8 cellular contexts compared by ENCODE assay signal in the genomic region with DNA sequence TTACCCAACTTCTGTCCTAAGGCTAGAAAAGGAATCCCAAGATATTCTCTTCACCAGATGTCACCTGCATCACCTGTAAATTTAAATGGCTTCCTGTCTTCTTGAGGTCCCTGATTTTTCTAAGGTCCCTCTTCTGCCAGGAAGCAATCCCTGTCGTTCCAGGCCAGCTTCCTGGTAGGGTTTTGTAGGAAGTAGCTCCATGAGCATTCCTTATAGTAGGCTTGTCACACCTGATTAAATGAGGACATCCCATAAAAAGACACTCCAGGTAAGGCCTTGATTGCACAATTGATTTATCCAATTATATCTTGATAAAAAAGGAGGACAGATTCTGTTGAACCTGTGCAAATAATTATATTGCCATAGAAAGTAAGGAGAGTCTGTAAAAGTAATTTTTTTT. TPM values are rescaled to one million over a fixed set of nuclear protein-coding genes. Genes with fewer than 3 reads are reported as not detected.
"Had no signal": no experiment of that assay in that cellular context is flagged by ENCODE, and none has a peak within 500 bp of the region (broad histone marks: within the 10 kb centered on the region; RNA-seq: fewer than 3 reads in every experiment).

No MANE protein-coding gene starts in this region.

- H3K27ac ChIP-seq: HL-60 had no signal

- ATAC-seq: GM23338 had no signal

- H3K4me3 ChIP-seq: GM23338 had no signal

- DNase-seq: H9, HCEC 1CT, KG1 had no signal

- H3K4me2 ChIP-seq: GM23338 had no signal

- H2AFZ ChIP-seq: GM23338 had no signal

RNA-seq across cellular contexts. Expression of gene RAB44, which starts 8.7 kb away (rescaled TPM):
- total RNA-seq: GM23338, H1, H9, HT1080 had no signal
- polyA plus RNA-seq: GM23338, IgD-negative memory B cell had no signal
